Comparison of ENCODE assay signal across 8 cellular contexts in genomic region chr22:35930933-35931332, GRCh38.
DNase-seq lines count a peak whose midpoint lies in the region; ATAC-seq, FAIRE-seq and TF ChIP-seq lines count a peak whose summit lies in the region.

No MANE protein-coding gene starts in this region.

- peak; percentile 31 to 32 for DNase-seq in NCI-H2081 (lab: John Stamatoyannopoulos, UW)
- DNase-seq in NCI-H2081 treated with DMSO at 0.1 percent for 48 hours (lab: John Stamatoyannopoulos, UW), result no peak
- peak; percentile 32 for DNase-seq in NCI-H146 treated with DMSO at 0.1 percent for 48 hours (lab: John Stamatoyannopoulos, UW; ENCODE audit: unreplicated experiment)
- peak; percentile 59 for DNase-seq in astrocyte (ENCODE audit: low read depth)
- DNase-seq in iPS-NIHi7 (ENCODE audit: extremely low spot score), result peak; percentile 56
- peak in 1 of 2 donors; percentile 47 for DNase-seq in tibial nerve (ENCODE audit: low spot score in 2 of 2)
- DNase-seq in stimulated activated naive CD8-positive, alpha-beta T cell treated with anti-CD3 and anti-CD28 coated beads, Interleukin-15, amount 100 ng/mL, for 72 hours, result no peak
- DNase-seq in posterior cingulate gyrus, result no peak

- H3K4me2 ChIP-seq in astrocyte (ENCODE audit: low read length), result no peak overlapping the region

- H3K36me3 ChIP-seq in astrocyte (ENCODE audit: insufficient read depth, low read length) (peaks cover 2% of the 10 kb centered on the region), tibial nerve (no peaks in the 10 kb centered on the region)

- H3K4me1 ChIP-seq in astrocyte (ENCODE audit: insufficient read depth, low read length), result no peaks in the 10 kb centered on the region
- peaks cover 0 to 19% (median 4%) of the 10 kb centered on the region in 4 donors for H3K4me1 ChIP-seq in tibial nerve

- H2AFZ ChIP-seq in astrocyte (ENCODE audit: low read depth, low read length), result no peak overlapping the region

- peak; percentile 59 for TF ChIP-seq CTCF in astrocyte (IDR thresholded peaks at IDR 0.05; ENCODE audit: insufficient read depth, low read depth, low read length)
- peak; percentile 40 to 80 (median 58) for TF ChIP-seq CTCF in tibial nerve (IDR thresholded peaks at IDR 0.05)

- peaks cover 12% of the 10 kb centered on the region for H4K20me1 ChIP-seq in astrocyte (ENCODE audit: insufficient read depth, low read length)

- H3K9me3 ChIP-seq in astrocyte (ENCODE audit: insufficient read depth, low read depth, low read length) (no peaks in the 10 kb centered on the region), tibial nerve (no peaks in the 10 kb centered on the region)

- H3K27me3 Mint-ChIP-seq in astrocyte (ENCODE audit: low read depth, unreplicated experiment), result no peaks in the 10 kb centered on the region
- H3K27me3 Mint-ChIP-seq in stimulated activated naive CD8-positive, alpha-beta T cell treated with anti-CD3 and anti-CD28 coated beads, Interleukin-15, amount 100 ng/mL, for 72 hours, result no peaks in the 10 kb centered on the region

- no peaks in the 10 kb centered on the region for H3K9me3 Mint-ChIP-seq in astrocyte (ENCODE audit: unreplicated experiment)
- no peaks in the 10 kb centered on the region for H3K9me3 Mint-ChIP-seq in stimulated activated naive CD8-positive, alpha-beta T cell treated with anti-CD3 and anti-CD28 coated beads, Interleukin-15, amount 100 ng/mL, for 72 hours

- H3K27ac ChIP-seq in astrocyte (ENCODE audit: low read depth, low read length) (no peak overlapping the region), tibial nerve (no peak overlapping the region)

- H3K79me2 ChIP-seq in astrocyte (ENCODE audit: insufficient read depth, low read length), result peaks cover 23% of the 10 kb centered on the region

- H3K4me3 ChIP-seq in astrocyte (ENCODE audit: insufficient read depth, low read depth, low read length) (no peak overlapping the region), tibial nerve (no peak overlapping the region)

- no peak for ATAC-seq in stimulated activated naive CD8-positive, alpha-beta T cell treated with anti-CD3 and anti-CD28 coated beads, Interleukin-15, amount 100 ng/mL, for 72 hours

- peak in 1 of 2 donors; percentile 57 for TF ChIP-seq EP300 in tibial nerve (IDR thresholded peaks at IDR 0.05)

- H3K36me3 Mint-ChIP-seq in astrocyte (ENCODE audit: low read depth, unreplicated experiment), result peaks cover 2% of the 10 kb centered on the region

- FAIRE-seq in astrocyte (lab: Jason Lieb, UNC), result peak; percentile 96

- H3K27me3 ChIP-seq in astrocyte (ENCODE audit: insufficient read depth, low read length) (no peaks in the 10 kb centered on the region), tibial nerve (no peaks in the 10 kb centered on the region)

- H3K4me1 Mint-ChIP-seq in astrocyte (ENCODE audit: low read depth, unreplicated experiment), result peaks cover 20% of the 10 kb centered on the region
- no peaks in the 10 kb centered on the region for H3K4me1 Mint-ChIP-seq in stimulated activated naive CD8-positive, alpha-beta T cell treated with anti-CD3 and anti-CD28 coated beads, Interleukin-15, amount 100 ng/mL, for 72 hours

- TF ChIP-seq POLR2A in tibial nerve (IDR thresholded peaks at IDR 0.05), result no peak

- no peak overlapping the region for H3K27ac Mint-ChIP-seq in astrocyte (ENCODE audit: unreplicated experiment)
- H3K27ac Mint-ChIP-seq in stimulated activated naive CD8-positive, alpha-beta T cell treated with anti-CD3 and anti-CD28 coated beads, Interleukin-15, amount 100 ng/mL, for 72 hours, result no peak overlapping the region

- no peak overlapping the region for H3K4me3 Mint-ChIP-seq in astrocyte (ENCODE audit: unreplicated experiment)
- no peak overlapping the region for H3K4me3 Mint-ChIP-seq in stimulated activated naive CD8-positive, alpha-beta T cell treated with anti-CD3 and anti-CD28 coated beads, Interleukin-15, amount 100 ng/mL, for 72 hours

- intact Hi-C loops in posterior cingulate gyrus (cut with DNase I), result loop anchor here (1.0 to 2.0 kb wide), 2 partner anchors 136 to 193 kb away; no protein-coding TSS in a partner anchor

- H3K9ac ChIP-seq in astrocyte (ENCODE audit: low read length), result no peak overlapping the region

Comparison
In these comparisons a context has a peak if more than half of its experiments do, and no peak if none do; other contexts are left out.
1. DNase-seq: peak in NCI-H2081 (2 of 2), NCI-H146 treated with DMSO at 0.1 percent for 48 hours (single experiment), astrocyte (single experiment) and iPS-NIHi7 (single experiment); none in NCI-H2081 treated with DMSO at 0.1 percent for 48 hours (single experiment), stimulated activated naive CD8-positive, alpha-beta T cell treated with anti-CD3 and anti-CD28 coated beads, Interleukin-15, amount 100 ng/mL, for 72 hours (0 of 2) and posterior cingulate gyrus (0 of 10).